Comparison of ENCODE assay signal across 1 cellular context in genomic region chr1:11841245-11842153, GRCh38.
TF ChIP-seq lines count a peak whose summit lies in the region.

No MANE protein-coding gene starts in this region.

TF ChIP-seq in K562, 482 proteins besides CTCF, POLR2A, EP300 and RAD21 (continued from another document and continues in another):
- TF ChIP-seq FUS (optimal IDR thresholded peaks at IDR 0.05; ENCODE audit: low read depth, low read length) (no peak), PTBP1 (IDR thresholded peaks at IDR 0.05; ENCODE audit: low read depth, low read length) (no peak), ZNF184 (CRISPR knock-in tag; IDR thresholded peaks at IDR 0.05) (no peak), MGA (IDR thresholded peaks at IDR 0.05) (peak; percentile 43; the same call in 1 of the 2 replicates), MYC (IDR thresholded peaks at IDR 0.05; ENCODE audit: low read depth, low read length) (no peak; the same call in 1 of the 2 replicates), MYC (CRISPR knock-in tag; IDR thresholded peaks at IDR 0.05; ENCODE audit: borderline replicate concordance, low read depth) (0 out of 2 replicates have a peak, but pooled peaks have one; percentile 40), ZBTB40 (IDR thresholded peaks at IDR 0.05) (0 out of 2 replicates have a peak, but pooled peaks have one; percentile 13), ZBTB40 (CRISPR knock-in tag; IDR thresholded peaks at IDR 0.05) (no peak), ZFP91 (CRISPR knock-in tag; IDR thresholded peaks at IDR 0.05) (no peak), ZBTB11 (CRISPR knock-in tag; IDR thresholded peaks at IDR 0.05) (peak in 1 of 3 experiments; percentile 59; a peak in 2 of 6 replicates), KDM2B (CRISPR knock-in tag; IDR thresholded peaks at IDR 0.05) (no peak), ZNF217 (CRISPR knock-in tag; IDR thresholded peaks at IDR 0.05) (no peak), PTTG1 (tag; IDR thresholded peaks at IDR 0.05; ENCODE audit: low read depth) (0 out of 2 replicates have a peak, but pooled peaks have one; percentile 46), ZNF436 (CRISPR knock-in tag; IDR thresholded peaks at IDR 0.05) (no peak), KLF16 (IDR thresholded peaks at IDR 0.05) (no peak), SRSF3 (IDR thresholded peaks at IDR 0.05; ENCODE audit: insufficient read depth, low read length) (no peak), TRIM24 (IDR thresholded peaks at IDR 0.05) (no peak), THRAP3 (IDR thresholded peaks at IDR 0.05; ENCODE audit: borderline replicate concordance) (no peak), HNRNPLL (IDR thresholded peaks at IDR 0.05; ENCODE audit: low read depth, low read length, poor library complexity, severe bottlenecking) (no peak), ZBTB17 (CRISPR knock-in tag; IDR thresholded peaks at IDR 0.05) (no peak), MED1 (CRISPR knock-in tag; IDR thresholded peaks at IDR 0.05; ENCODE audit: borderline replicate concordance) (no peak), E2F3 (CRISPR knock-in tag; IDR thresholded peaks at IDR 0.05) (no peak), TEAD1 (CRISPR knock-in tag; IDR thresholded peaks at IDR 0.05) (no peak)
- TF ChIP-seq, protein P1, sequence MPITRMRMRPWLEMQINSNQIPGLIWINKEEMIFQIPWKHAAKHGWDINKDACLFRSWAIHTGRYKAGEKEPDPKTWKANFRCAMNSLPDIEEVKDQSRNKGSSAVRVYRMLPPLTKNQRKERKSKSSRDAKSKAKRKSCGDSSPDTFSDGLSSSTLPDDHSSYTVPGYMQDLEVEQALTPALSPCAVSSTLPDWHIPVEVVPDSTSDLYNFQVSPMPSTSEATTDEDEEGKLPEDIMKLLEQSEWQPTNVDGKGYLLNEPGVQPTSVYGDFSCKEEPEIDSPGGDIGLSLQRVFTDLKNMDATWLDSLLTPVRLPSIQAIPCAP (CRISPR knock-in tag; IDR thresholded peaks at IDR 0.05; ENCODE audit: borderline replicate concordance) = no peak
